In genomic region chr2:238288650-238289573, GRCh38 we compare ENCODE assay signal across 8 cellular contexts. TPM values are rescaled to one million over a fixed set of nuclear protein-coding genes. Genes with fewer than 3 reads are reported as not detected.
DNase-seq lines count a peak whose midpoint lies in the region; TF ChIP-seq lines count a peak whose summit lies in the region.

No MANE protein-coding gene starts in this region.

- no peaks in the 10 kb centered on the region for H4K20me1 ChIP-seq in osteoblast (ENCODE audit: insufficient read depth, low read length)

- DNase-seq in HFFc6 (peak; percentile 97), NAMALWA (ENCODE audit: low spot score) (peak; percentile 98), SK-N-DZ (ENCODE audit: low spot score) (peak; percentile 99), glomerular visceral epithelial cell (ENCODE audit: extremely low spot score) (peak; percentile 100), osteoblast (ENCODE audit: insufficient read length, low spot score, missing footprints) (peak; percentile 99)

- peak overlapping the region; percentile 92 for H3K4me2 ChIP-seq in osteoblast (ENCODE audit: insufficient read depth, low read length)

- peaks cover 5% of the 10 kb centered on the region for H3K27me3 Mint-ChIP-seq in HFFc6 (ENCODE audit: insufficient read depth)
- no peaks in the 10 kb centered on the region for H3K27me3 Mint-ChIP-seq in activated naive CD4-positive, alpha-beta T cell treated with anti-CD3 and anti-CD28 coated beads, Interleukin-2, amount 50 U/mL, for 24 hours

- H3K27ac ChIP-seq in osteoblast (ENCODE audit: low read depth, low read length) (peak overlapping the region; percentile 99), thymus (ENCODE audit: low read depth) (peak overlapping the region; percentile 87)

- H3K9me3 ChIP-seq in osteoblast (ENCODE audit: low read depth, low read length) (no peaks in the 10 kb centered on the region), thymus (ENCODE audit: control insufficient read depth) (no peaks in the 10 kb centered on the region)

- TF ChIP-seq CTCF in HFFc6 (IDR thresholded peaks at IDR 0.05) (peak; percentile 80), osteoblast (IDR thresholded peaks at IDR 0.05; ENCODE audit: extremely low read depth, low read depth, low read length) (peak; percentile 28)

- H3K27ac Mint-ChIP-seq in HFFc6, result peak overlapping the region; percentile 86
- peak overlapping the region; percentile 97 for H3K27ac Mint-ChIP-seq in activated naive CD4-positive, alpha-beta T cell treated with anti-CD3 and anti-CD28 coated beads, Interleukin-2, amount 50 U/mL, for 24 hours

- H3K27me3 ChIP-seq in osteoblast (ENCODE audit: insufficient read depth, low read length) (no peaks in the 10 kb centered on the region), thymus (ENCODE audit: control insufficient read depth, insufficient read depth) (no peaks in the 10 kb centered on the region)

- no peaks in the 10 kb centered on the region for H3K9me3 Mint-ChIP-seq in HFFc6
- no peaks in the 10 kb centered on the region for H3K9me3 Mint-ChIP-seq in activated naive CD4-positive, alpha-beta T cell treated with anti-CD3 and anti-CD28 coated beads, Interleukin-2, amount 50 U/mL, for 24 hours

- H3K36me3 Mint-ChIP-seq in HFFc6 (ENCODE audit: low read depth), result no peaks in the 10 kb centered on the region
- H3K36me3 Mint-ChIP-seq in activated naive CD4-positive, alpha-beta T cell treated with anti-CD3 and anti-CD28 coated beads, Interleukin-2, amount 50 U/mL, for 24 hours, result no peaks in the 10 kb centered on the region

- peak overlapping the region; percentile 86 for H3K4me3 ChIP-seq in GM08714 (ENCODE audit: low read length)
- H3K4me3 ChIP-seq in osteoblast (ENCODE audit: insufficient read depth, low read length), result peak overlapping the region; percentile 88
- peak overlapping the region; percentile 68 for H3K4me3 ChIP-seq in thymus (ENCODE audit: low read length)

- H2AFZ ChIP-seq in osteoblast (ENCODE audit: low read length), result peak overlapping the region; percentile 72

- H3K79me2 ChIP-seq in osteoblast (ENCODE audit: insufficient read depth, low read length), result peaks cover 15% of the 10 kb centered on the region

- peaks cover 36% of the 10 kb centered on the region for H3K4me1 Mint-ChIP-seq in HFFc6 (ENCODE audit: low read depth)
- H3K4me1 Mint-ChIP-seq in activated naive CD4-positive, alpha-beta T cell treated with anti-CD3 and anti-CD28 coated beads, Interleukin-2, amount 50 U/mL, for 24 hours, result peaks cover 52% of the 10 kb centered on the region

- H3K36me3 ChIP-seq in osteoblast (ENCODE audit: insufficient read depth, low read length), result no peaks in the 10 kb centered on the region
- no peaks in the 10 kb centered on the region for H3K36me3 ChIP-seq in thymus (ENCODE audit: control insufficient read depth, insufficient read depth)

- H3K4me1 ChIP-seq in osteoblast (ENCODE audit: insufficient read depth, low read length) (peaks cover 40% of the 10 kb centered on the region), thymus (ENCODE audit: control insufficient read depth, insufficient read depth, low read length) (peaks cover 10% of the 10 kb centered on the region)

- under 1% methylated on average over 108 of the region's 108 CpGs for WGBS in thymus

- peak overlapping the region; percentile 88 for H3K4me3 Mint-ChIP-seq in HFFc6
- H3K4me3 Mint-ChIP-seq in activated naive CD4-positive, alpha-beta T cell treated with anti-CD3 and anti-CD28 coated beads, Interleukin-2, amount 50 U/mL, for 24 hours, result peak overlapping the region; percentile 95

RNA-seq across cellular contexts. Expression of gene PER2, which starts 0.5 kb away (rescaled TPM):
- total RNA-seq in HFFc6 (2021; fragmentation: NEBNext Ultra II Directional; extraction: Animal tissue kit (Norgen Biotek cat#: 25700)), result 1 to 10 TPM; 4.3 to 5.7 (median 4.5) TPM
- polyA plus RNA-seq in SK-N-DZ (2014; cell fraction: cytosol; rRNA removed), result 0.90 and 1.0 TPM in 2 replicates
- 0.71 and 3.6 TPM in 2 replicates for polyA plus RNA-seq in SK-N-DZ (2014; cell fraction: nucleus; rRNA removed)
- 7.4 and 9.4 TPM in 2 replicates for total RNA-seq in osteoblast
- polyA plus RNA-seq in thymus, result 5.6 TPM

RNA-seq across cellular contexts. Expression of gene TRAF3IP1, which starts 31.4 kb away (rescaled TPM):
- total RNA-seq in HFFc6 (2021; fragmentation: NEBNext Ultra II Directional; extraction: Animal tissue kit (Norgen Biotek cat#: 25700)), result 10 to 100 TPM; 15.7 to 21.7 (median 17.6) TPM
- polyA plus RNA-seq in SK-N-DZ (2014; cell fraction: cytosol; rRNA removed), result 5.2 and 6.8 TPM in 2 replicates
- polyA plus RNA-seq in SK-N-DZ (2014; cell fraction: nucleus; rRNA removed), result 1.8 and 2.7 TPM in 2 replicates
- 7.6 and 8.5 TPM in 2 replicates for total RNA-seq in osteoblast
- polyA plus RNA-seq in thymus, result 5.1 TPM

RNA-seq across cellular contexts. Expression of gene HES6, which starts 49.1 kb away (rescaled TPM):
- 1 to 10 TPM in 2 of 6 experiments, under 1 TPM in 4; 0.47 to 1.0 (median 0.82) TPM for total RNA-seq in HFFc6 (2021; fragmentation: NEBNext Ultra II Directional; extraction: Animal tissue kit (Norgen Biotek cat#: 25700))
- polyA plus RNA-seq in SK-N-DZ (2014; cell fraction: cytosol; rRNA removed), result 218 and 334 TPM in 2 replicates
- polyA plus RNA-seq in SK-N-DZ (2014; cell fraction: nucleus; rRNA removed), result 858 and 888 TPM in 2 replicates
- total RNA-seq in osteoblast, result 1.8 and 4.0 TPM in 2 replicates
- polyA plus RNA-seq in thymus, result 18.7 TPM

Comparison
In these comparisons a context has a peak if more than half of its experiments do, and no peak if none do; other contexts are left out.
1. Peak in every context shown above with its lines: DNase-seq, H3K4me3 ChIP-seq and H3K27ac ChIP-seq.